Comparison of ENCODE assay signal across 21 cellular contexts in genomic region chr11:48154162-48154561, GRCh38.
DNase-seq lines count a peak whose midpoint lies in the region; TF ChIP-seq lines count a peak whose summit lies in the region.
"Had no signal": no experiment of that assay in that cellular context is flagged by ENCODE, and none has a peak within 500 bp of the region (broad histone marks: within the 10 kb centered on the region; RNA-seq: fewer than 3 reads in every experiment).

No MANE protein-coding gene starts in this region.

- no peaks in the 10 kb centered on the region for H4K20me1 ChIP-seq in BLaER1
- H4K20me1 ChIP-seq in OCI-LY3 (ENCODE audit: insufficient read depth, low read length), result no peaks in the 10 kb centered on the region

- no peak for TF ChIP-seq POLR2A in adrenal gland (IDR thresholded peaks at IDR 0.05)

- no peaks in the 10 kb centered on the region for H3K79me2 ChIP-seq in OCI-LY3 (ENCODE audit: low read length)

- H3K9me3 ChIP-seq in BLaER1, result peaks cover 72% of the 10 kb centered on the region
- H3K9me3 ChIP-seq in OCI-LY3 (ENCODE audit: insufficient read depth, low read length), result peaks cover 11% of the 10 kb centered on the region
- H3K9me3 ChIP-seq in adrenal gland (replicated peaks in 1 of 3), result no peaks in the 10 kb centered on the region
- H3K9me3 ChIP-seq: gastroesophageal sphincter had no signal

- H3K27ac ChIP-seq in BLaER1 (no peak overlapping the region), OCI-LY3 (ENCODE audit: low read length) (peak overlapping the region; percentile 59), adrenal gland (no peak overlapping the region)
- H3K27ac ChIP-seq: gastroesophageal sphincter, PC-9, right atrium auricular region, SK-N-MC had no signal

- no peak for TF ChIP-seq CTCF in OCI-LY3 (IDR thresholded peaks at IDR 0.05; ENCODE audit: low read depth, low read length)
- TF ChIP-seq CTCF in adrenal gland (IDR thresholded peaks at IDR 0.05), result no peak

- no peaks in the 10 kb centered on the region for H3K27me3 Mint-ChIP-seq in activated T-cell treated with anti-CD3 and anti-CD28 coated beads, Interleukin-2, amount 50 U/mL, for 24 hours
- H3K27me3 Mint-ChIP-seq: stimulated activated naive CD8-positive, alpha-beta T cell treated with anti-CD3 and anti-CD28 coated beads, Interleukin-15, amount 100 ng/mL, for 72 hours had no signal

- peaks cover 10% of the 10 kb centered on the region for H3K4me1 ChIP-seq in BLaER1
- peaks cover 5% of the 10 kb centered on the region; the same call in 1 of the 2 replicates for H3K4me1 ChIP-seq in OCI-LY3 (ENCODE audit: low read length)
- no peaks in the 10 kb centered on the region for H3K4me1 ChIP-seq in adrenal gland (replicated peaks in 1 of 2)
- H3K4me1 ChIP-seq: gastroesophageal sphincter, right atrium auricular region had no signal

- no peak overlapping the region for H3K27ac Mint-ChIP-seq in activated T-cell treated with anti-CD3 and anti-CD28 coated beads, Interleukin-2, amount 50 U/mL, for 24 hours
- H3K27ac Mint-ChIP-seq: activated T-helper 2 cell treated with anti-CD3 and anti-CD28 coated beads, Interferon-gamma antibody, Interleukin-2, Interleukin-4, amounts not matched to agents 10 μg/mL and 5 μg/mL and 100 μg/mL, durations not matched to agents 14 hours and 24 hours and 36 hours; endodermal cell had no signal

- intact Hi-C loops in adrenal gland (cut with DNase I), result no loop called here

- H3K4me3 ChIP-seq in BLaER1 (peak overlapping the region; percentile 0; the same call in 1 of the 2 replicates), OCI-LY3 (ENCODE audit: low read length) (no peak overlapping the region), adrenal gland (no peak overlapping the region)
- H3K4me3 ChIP-seq: gastroesophageal sphincter, PC-9, right atrium auricular region, SK-N-MC had no signal

- H3K4me2 ChIP-seq in BLaER1, result no peak overlapping the region
- H3K4me2 ChIP-seq in OCI-LY3 (ENCODE audit: low read length), result no peak overlapping the region
- H3K4me2 ChIP-seq: PC-9 had no signal

- H3K36me3 ChIP-seq in BLaER1, result peaks cover 57% of the 10 kb centered on the region
- peaks cover 70% of the 10 kb centered on the region for H3K36me3 ChIP-seq in OCI-LY3 (replicated peaks; ENCODE audit: low read depth, low read length)
- H3K36me3 ChIP-seq in adrenal gland (replicated peaks in 1 of 2), result peaks cover 0 to 8% of the 10 kb centered on the region in 2 donors

- H3K4me1 Mint-ChIP-seq in activated T-cell treated with anti-CD3 and anti-CD28 coated beads, Interleukin-2, amount 50 U/mL, for 24 hours (ENCODE audit: low read depth), result peaks cover 2% of the 10 kb centered on the region
- H3K4me1 Mint-ChIP-seq: endodermal cell; stimulated activated naive CD8-positive, alpha-beta T cell treated with anti-CD3 and anti-CD28 coated beads, Interleukin-15, amount 100 ng/mL, for 72 hours had no signal

- H2AFZ ChIP-seq in OCI-LY3 (ENCODE audit: low read depth, low read length), result no peak overlapping the region
- H2AFZ ChIP-seq: PC-9 had no signal

- no peak overlapping the region for H3K4me3 Mint-ChIP-seq in activated T-cell treated with anti-CD3 and anti-CD28 coated beads, Interleukin-2, amount 50 U/mL, for 24 hours
- H3K4me3 Mint-ChIP-seq: endodermal cell; stimulated activated naive CD8-positive, alpha-beta T cell treated with anti-CD3 and anti-CD28 coated beads, Interleukin-15, amount 100 ng/mL, for 72 hours had no signal

- H3K9me3 Mint-ChIP-seq in activated T-cell treated with anti-CD3 and anti-CD28 coated beads, Interleukin-2, amount 50 U/mL, for 24 hours, result peaks cover 11% of the 10 kb centered on the region

- peak; percentile 81 for DNase-seq in dermis blood vessel endothelial cell
- peak; percentile 49 for DNase-seq in non-pigmented ciliary epithelial cell (ENCODE audit: low read depth)
- no peak for DNase-seq in cortex of kidney (lab: John Stamatoyannopoulos, UW)
- no peak for DNase-seq in adrenal gland
- DNase-seq in activated T-cell treated with anti-CD3 and anti-CD28 coated beads, Interleukin-2, amount 50 U/mL, for 24 hours, result no peak
- DNase-seq in NCI-H345 treated with DMSO at 0.1 percent for 48 hours (lab: John Stamatoyannopoulos, UW; ENCODE audit: unreplicated experiment), result no peak
- DNase-seq: cerebellar nuclear complex; endodermal cell; GDM1; NCI-H1436; NCI-H69; nucleus accumbens; PC-9; stimulated activated naive CD8-positive, alpha-beta T cell treated with anti-CD3 and anti-CD28 coated beads, Interleukin-15, amount 100 ng/mL, for 72 hours; T-helper 9 cell had no signal

- WGBS in adrenal gland, 4 donors, result 91 to 96% (median 94%) methylated on average over 3 of the region's 3 CpGs

- H3K27me3 ChIP-seq in BLaER1 (no peaks in the 10 kb centered on the region), OCI-LY3 (ENCODE audit: low read depth, low read length) (no peaks in the 10 kb centered on the region), adrenal gland (no peaks in the 10 kb centered on the region)
- H3K27me3 ChIP-seq: gastroesophageal sphincter, right atrium auricular region had no signal

- no peak overlapping the region for H3K9ac ChIP-seq in BLaER1
- H3K9ac ChIP-seq in OCI-LY3 (ENCODE audit: low read length), result no peak overlapping the region

- H3K36me3 Mint-ChIP-seq in activated T-cell treated with anti-CD3 and anti-CD28 coated beads, Interleukin-2, amount 50 U/mL, for 24 hours (ENCODE audit: low read depth), result peaks cover 94% of the 10 kb centered on the region

Comparison
In these comparisons a context has a peak if more than half of its experiments do, and no peak if none do; other contexts are left out.
1. DNase-seq: peak in dermis blood vessel endothelial cell (single experiment) and non-pigmented ciliary epithelial cell (single experiment); none in cortex of kidney (single experiment), adrenal gland (0 of 7), activated T-cell treated with anti-CD3 and anti-CD28 coated beads, Interleukin-2, amount 50 U/mL, for 24 hours (single experiment) and NCI-H345 treated with DMSO at 0.1 percent for 48 hours (single experiment).